In genomic region chr12:86212970-86213369, GRCh38 we compare ENCODE assay signal across 35 cellular contexts. TPM values are rescaled to one million over a fixed set of nuclear protein-coding genes. Genes with fewer than 3 reads are reported as not detected.
"Had no signal": no experiment of that assay in that cellular context is flagged by ENCODE, and none has a peak within 500 bp of the region (broad histone marks: within the 10 kb centered on the region; RNA-seq: fewer than 3 reads in every experiment).

No MANE protein-coding gene starts in this region.

- ATAC-seq: activated CD4-positive, CD25-positive, alpha-beta regulatory T cell treated with anti-CD3 and anti-CD28 coated beads, Interleukin-2, amount 50 U/mL, for 24 hours; activated naive CD4-positive, alpha-beta T cell treated with anti-CD3 and anti-CD28 coated beads, Interleukin-2, amount 50 U/mL, for 72 hours; activated T-cell treated with anti-CD3 and anti-CD28 coated beads, Interleukin-2, amount 50 U/mL, for 72 hours; gastroesophageal sphincter; T-helper 17 cell had no signal

- H3K4me1 ChIP-seq: esophagus squamous epithelium, gastroesophageal sphincter had no signal

- H3K9me3 ChIP-seq: esophagus squamous epithelium, gastroesophageal sphincter had no signal

- H3K27ac Mint-ChIP-seq: activated B cell treated with CpG ODN at 0.5 μM for 24 hours; activated naive CD4-positive, alpha-beta T cell treated with anti-CD3 and anti-CD28 coated beads, Interleukin-2, amount 10 ng/mL, durations not matched to agents 7 days and 5 days; activated naive CD4-positive, alpha-beta T cell treated with anti-CD3 and anti-CD28 coated beads, Interleukin-2, amount 50 U/mL, for 72 hours; activated naive CD8-positive, alpha-beta T cell treated with anti-CD3 and anti-CD28 coated beads, Interleukin-2, amount 10 ng/mL, durations not matched to agents 7 days and 5 days; activated T-cell treated with anti-CD3 and anti-CD28 coated beads, Interleukin-2, amount 50 U/mL, for 24 hours; activated T-cell treated with anti-CD3 and anti-CD28 coated beads, Interleukin-2, amount 50 U/mL, for 72 hours; dendritic cell treated with granulocyte-macrophage colony-stimulating factor and Interleukin-4, amounts not matched to agents 40 ng/mL and 50 ng/mL, for 4 days; T-helper 17 cell; T-helper 2 cell treated with Interferon-gamma antibody and Interleukin-4, amounts not matched to agents 5 μg/mL and 100 μg/mL, for 36 hours had no signal

- H3K36me3 Mint-ChIP-seq: activated naive CD4-positive, alpha-beta T cell treated with anti-CD3 and anti-CD28 coated beads, Interleukin-2, amount 10 ng/mL, durations not matched to agents 7 days and 5 days; activated naive CD8-positive, alpha-beta T cell treated with anti-CD3 and anti-CD28 coated beads, Interleukin-2, amount 10 ng/mL, durations not matched to agents 7 days and 5 days had no signal

- DNase-seq: activated B cell treated with CpG ODN at 0.5 μM for 24 hours; activated CD4-positive, alpha-beta T cell treated with anti-CD3 and anti-CD28 coated beads for 48 hours; activated CD4-positive, alpha-beta T cell treated with anti-CD3 and anti-CD28 coated beads, Interleukin-2, amount 50 U/mL, for 1 hour; activated CD4-positive, alpha-beta T cell treated with anti-CD3 and anti-CD28 coated beads, Interleukin-2, amount 50 U/mL, for 48 hours; activated CD8-positive, alpha-beta memory T cell treated with anti-CD3 and anti-CD28 coated beads, Interleukin-2, amount 50 U/mL, for 48 hours; activated gamma-delta T cell; activated naive CD4-positive, alpha-beta T cell; activated naive CD4-positive, alpha-beta T cell treated with anti-CD3 and anti-CD28 coated beads, Interleukin-2, amount 10 ng/mL, durations not matched to agents 7 days and 5 days; activated naive CD8-positive, alpha-beta T cell treated with anti-CD3 and anti-CD28 coated beads, Interleukin-2, amount 10 ng/mL, durations not matched to agents 7 days and 5 days; activated T-cell treated with anti-CD3 and anti-CD28 coated beads for 4 hours; activated T-cell treated with anti-CD3 and anti-CD28 coated beads, Interleukin-2, amount 50 U/mL, for 24 hours; activated T-cell treated with anti-CD3 and anti-CD28 coated beads, Interleukin-2, amount 50 U/mL, for 72 hours; amniotic stem cell; anterior cingulate cortex; brain microvascular endothelial cell; dorsolateral prefrontal cortex; effector memory CD4-positive, alpha-beta T cell; esophagus squamous epithelium; foreskin melanocyte; T-helper 1 cell; T-helper 17 cell; T1000; WERI-Rb-1 had no signal

- H3K27me3 Mint-ChIP-seq: activated B cell treated with CpG ODN at 0.5 μM for 24 hours; activated naive CD4-positive, alpha-beta T cell treated with anti-CD3 and anti-CD28 coated beads, Interleukin-2, amount 10 ng/mL, durations not matched to agents 7 days and 5 days; activated naive CD8-positive, alpha-beta T cell treated with anti-CD3 and anti-CD28 coated beads, Interleukin-2, amount 10 ng/mL, durations not matched to agents 7 days and 5 days; activated T-cell treated with anti-CD3 and anti-CD28 coated beads, Interleukin-2, amount 50 U/mL, for 24 hours; central memory CD8-positive, alpha-beta T cell; dendritic cell treated with granulocyte-macrophage colony-stimulating factor and Interleukin-4, amounts not matched to agents 40 ng/mL and 50 ng/mL, for 4 days; T-helper 17 cell had no signal

- H3K27ac ChIP-seq: brain microvascular endothelial cell, coronary artery, dorsolateral prefrontal cortex, epithelial cell of prostate, esophagus squamous epithelium, gastroesophageal sphincter, WERI-Rb-1 had no signal

- H3K4me1 Mint-ChIP-seq: activated B cell treated with CpG ODN at 0.5 μM for 24 hours; activated naive CD4-positive, alpha-beta T cell treated with anti-CD3 and anti-CD28 coated beads, Interleukin-2, amount 10 ng/mL, durations not matched to agents 7 days and 5 days; activated naive CD8-positive, alpha-beta T cell treated with anti-CD3 and anti-CD28 coated beads, Interleukin-2, amount 10 ng/mL, durations not matched to agents 7 days and 5 days; central memory CD8-positive, alpha-beta T cell; T-helper 17 cell had no signal

- H3K27me3 ChIP-seq: brain microvascular endothelial cell, dorsolateral prefrontal cortex, esophagus squamous epithelium, gastroesophageal sphincter had no signal

- H3K9me3 Mint-ChIP-seq: activated B cell treated with CpG ODN at 0.5 μM for 24 hours; activated naive CD8-positive, alpha-beta T cell treated with anti-CD3 and anti-CD28 coated beads, Interleukin-2, amount 10 ng/mL, durations not matched to agents 7 days and 5 days had no signal

- H3K36me3 ChIP-seq: brain microvascular endothelial cell, esophagus squamous epithelium, gastroesophageal sphincter, WERI-Rb-1 had no signal

- FAIRE-seq: astrocyte, bronchial epithelial cell had no signal

- H3K4me3 ChIP-seq: coronary artery, dorsolateral prefrontal cortex, esophagus squamous epithelium, gastroesophageal sphincter had no signal

- H3K4me3 Mint-ChIP-seq: activated B cell treated with CpG ODN at 0.5 μM for 24 hours; activated naive CD4-positive, alpha-beta T cell treated with anti-CD3 and anti-CD28 coated beads, Interleukin-2, amount 10 ng/mL, durations not matched to agents 7 days and 5 days; activated naive CD8-positive, alpha-beta T cell treated with anti-CD3 and anti-CD28 coated beads, Interleukin-2, amount 10 ng/mL, durations not matched to agents 7 days and 5 days; activated T-cell treated with anti-CD3 and anti-CD28 coated beads, Interleukin-2, amount 50 U/mL, for 24 hours; activated T-cell treated with anti-CD3 and anti-CD28 coated beads, Interleukin-2, amount 50 U/mL, for 72 hours; central memory CD8-positive, alpha-beta T cell; dendritic cell treated with granulocyte-macrophage colony-stimulating factor and Interleukin-4, amounts not matched to agents 40 ng/mL and 50 ng/mL, for 4 days; T-helper 17 cell; T-helper 2 cell treated with Interferon-gamma antibody and Interleukin-4, amounts not matched to agents 5 μg/mL and 100 μg/mL, for 36 hours had no signal

RNA-seq across cellular contexts. Expression of gene MGAT4C, which starts 43.2 kb away (rescaled TPM):
- total RNA-seq: activated B cell treated with CpG ODN at 0.5 μM for 24 hours; activated naive CD4-positive, alpha-beta T cell treated with anti-CD3 and anti-CD28 coated beads, Interleukin-2, amount 50 U/mL, for 72 hours; activated naive CD8-positive, alpha-beta T cell treated with anti-CD3 and anti-CD28 coated beads, Interleukin-2, amount 10 ng/mL, durations not matched to agents 7 days and 5 days; activated T-cell treated with anti-CD3 and anti-CD28 coated beads, Interleukin-2, amount 50 U/mL, for 72 hours; fibroblast of lung; fibroblast of villous mesenchyme; T-helper 17 cell had no signal
- polyA plus RNA-seq: fibroblast of lung had no signal
